ENCODE assay signal across 16 cellular contexts in genomic region chr5:138639326-138639725, GRCh38.
DNase-seq lines count a peak whose midpoint lies in the region; TF ChIP-seq lines count a peak whose summit lies in the region.
"Had no signal": no experiment of that assay in that cellular context is flagged by ENCODE, and none has a peak within 500 bp of the region (broad histone marks: within the 10 kb centered on the region; RNA-seq: fewer than 3 reads in every experiment).

No MANE protein-coding gene starts in this region.

- H3K27me3 ChIP-seq in esophagus squamous epithelium = no peaks in the 10 kb centered on the region
- H3K27me3 ChIP-seq: Peyer's patch had no signal

- DNase-seq in NCI-H82 (lab: John Stamatoyannopoulos, UW) (peak; percentile 65), NCI-H82 treated with DMSO at 0.1 percent for 48 hours (lab: John Stamatoyannopoulos, UW; ENCODE audit: unreplicated experiment) (no peak), NCI-H2196 (lab: John Stamatoyannopoulos, UW; ENCODE audit: unreplicated experiment) (peak; percentile 40), cerebellar nuclear complex (lab: John Stamatoyannopoulos, UW) (peak; percentile 77 to 90), esophagus squamous epithelium (lab: John Stamatoyannopoulos, UW) (no peak), EL (no peak)
- DNase-seq: AML-193, Calu3, H7, IMR-90, NCI-H2081 treated with DMSO at 0.1 percent for 48 hours, NCI-H748 treated with DMSO at 0.1 percent for 48 hours, Right ventricle myocardium superior, T-helper 17 cell had no signal

- TF ChIP-seq CTCF in esophagus squamous epithelium (IDR thresholded peaks at IDR 0.05) = no peak

- TF ChIP-seq POLR2A in esophagus squamous epithelium (IDR thresholded peaks at IDR 0.05) = no peak

- intact Hi-C loops in esophagus squamous epithelium (cut with DNase I) = no loop called here

- H3K27ac ChIP-seq in temporal lobe (ENCODE audit: low read depth, low read length) = peak overlapping the region; percentile 33
- H3K27ac ChIP-seq in esophagus squamous epithelium = no peak overlapping the region
- H3K27ac ChIP-seq: Peyer's patch had no signal

- H3K36me3 ChIP-seq in esophagus squamous epithelium = no peaks in the 10 kb centered on the region
- H3K36me3 ChIP-seq: Peyer's patch had no signal

- no peaks in the 10 kb centered on the region for H3K9me3 ChIP-seq in esophagus squamous epithelium
- H3K9me3 ChIP-seq: Peyer's patch had no signal

- H3K4me3 ChIP-seq in esophagus squamous epithelium = no peak overlapping the region
- H3K4me3 ChIP-seq: Peyer's patch had no signal

- peaks cover 8 to 36% (median 14%) of the 10 kb centered on the region in 3 donors for H3K4me1 ChIP-seq in esophagus squamous epithelium

- 76 to 86% methylated on average over 2 to 3 of the region's 3 CpGs for WGBS in esophagus squamous epithelium, 2 donors

Comparison
In these comparisons a context has a peak if more than half of its experiments do, and no peak if none do; other contexts are left out.
1. DNase-seq: peak in NCI-H82 (single experiment), NCI-H2196 (single experiment) and cerebellar nuclear complex (2 of 2); none in NCI-H82 treated with DMSO at 0.1 percent for 48 hours (single experiment), esophagus squamous epithelium (single experiment) and EL (single experiment).